ENCODE assay signal across 15 cellular contexts in genomic region chr2:113179446-113180045, GRCh38. TPM values are rescaled to one million over a fixed set of nuclear protein-coding genes. Genes with fewer than 3 reads are reported as not detected.
DNase-seq lines count a peak whose midpoint lies in the region; ATAC-seq and TF ChIP-seq lines count a peak whose summit lies in the region.
"Had no signal": no experiment of that assay in that cellular context is flagged by ENCODE, and none has a peak within 500 bp of the region (broad histone marks: within the 10 kb centered on the region; RNA-seq: fewer than 3 reads in every experiment).

No MANE protein-coding gene starts in this region.

- CTCF ChIA-PET in activated CD4-positive, alpha-beta T cell treated with anti-CD3 and anti-CD28 coated beads for 36 hours (lab: Charles Lee) = interaction anchor here (0.6 to 7.7 kb wide), 9 partner anchors 7 to 491 kb away, joined by 3 to 93 read pairs (median 7); no protein-coding TSS in a partner anchor

- peak overlapping the region; percentile 91 for H3K4me3 Mint-ChIP-seq in activated CD4-positive, alpha-beta T cell treated with anti-CD3 and anti-CD28 coated beads for 36 hours
- peak overlapping the region; percentile 96 for H3K4me3 Mint-ChIP-seq in activated naive CD8-positive, alpha-beta T cell
- peak overlapping the region; percentile 90 for H3K4me3 Mint-ChIP-seq in natural killer cell treated with Interleukin-12 subunit alpha and Interleukin-12 subunit beta and Interleukin-15 and Interleukin-18, amount 100 ng/mL, for 72 hours
- H3K4me3 Mint-ChIP-seq: neural crest cell, WTC11 had no signal

- no peaks in the 10 kb centered on the region for H3K9me3 ChIP-seq in DND-41 (ENCODE audit: insufficient read depth, low read length, severe bottlenecking)
- H3K9me3 ChIP-seq in uterus = no peaks in the 10 kb centered on the region

- no peak overlapping the region for H3K9ac ChIP-seq in DND-41 (ENCODE audit: low read depth, low read length)

- no peak overlapping the region; the same call in 1 of the 2 replicates for H3K27ac ChIP-seq in DND-41 (ENCODE audit: low read length)
- no peak overlapping the region for H3K27ac ChIP-seq in uterus

- H3K27me3 Mint-ChIP-seq in activated CD4-positive, alpha-beta T cell treated with anti-CD3 and anti-CD28 coated beads for 36 hours = no peaks in the 10 kb centered on the region
- no peaks in the 10 kb centered on the region for H3K27me3 Mint-ChIP-seq in activated naive CD8-positive, alpha-beta T cell
- no peaks in the 10 kb centered on the region for H3K27me3 Mint-ChIP-seq in natural killer cell treated with Interleukin-12 subunit alpha and Interleukin-12 subunit beta and Interleukin-15 and Interleukin-18, amount 100 ng/mL, for 72 hours

- peaks cover 67% of the 10 kb centered on the region for H3K4me1 ChIP-seq in DND-41 (ENCODE audit: insufficient read depth, low read length)
- H3K4me1 ChIP-seq in uterus = no peaks in the 10 kb centered on the region

- DNase-seq in activated CD4-positive, alpha-beta T cell treated with anti-CD3 and anti-CD28 coated beads for 36 hours = no peak
- DNase-seq in activated CD4-positive, alpha-beta T cell treated with anti-CD3 and anti-CD28 coated beads for 1 hour = no peak
- DNase-seq in DND-41 = no peak
- DNase-seq in natural killer cell treated with Interleukin-12 subunit alpha and Interleukin-12 subunit beta and Interleukin-15 and Interleukin-18, amount 100 ng/mL, for 72 hours (ENCODE audit: low spot score) = no peak
- DNase-seq in uterus = no peak
- DNase-seq in RPMI8226 = no peak
- DNase-seq: hippocampal formation, mesenchymal stem cell, NCI-H146, NCI-H226 had no signal

- H3K36me3 ChIP-seq in DND-41 (ENCODE audit: insufficient read depth, low read length) = peaks cover 91% of the 10 kb centered on the region
- H3K36me3 ChIP-seq in uterus = no peaks in the 10 kb centered on the region

- H3K4me1 Mint-ChIP-seq in activated CD4-positive, alpha-beta T cell treated with anti-CD3 and anti-CD28 coated beads for 36 hours = peaks cover 81% of the 10 kb centered on the region
- peaks cover 81% of the 10 kb centered on the region for H3K4me1 Mint-ChIP-seq in activated naive CD8-positive, alpha-beta T cell (ENCODE audit: low read depth)
- H3K4me1 Mint-ChIP-seq in natural killer cell treated with Interleukin-12 subunit alpha and Interleukin-12 subunit beta and Interleukin-15 and Interleukin-18, amount 100 ng/mL, for 72 hours (ENCODE audit: low read depth in 2 of 2) = peaks cover 70 to 75% of the 10 kb centered on the region in 2 donors

- no peaks in the 10 kb centered on the region for H3K9me3 Mint-ChIP-seq in activated CD4-positive, alpha-beta T cell treated with anti-CD3 and anti-CD28 coated beads for 36 hours (ENCODE audit: low read depth)
- no peaks in the 10 kb centered on the region for H3K9me3 Mint-ChIP-seq in activated naive CD8-positive, alpha-beta T cell (ENCODE audit: low read depth)
- H3K9me3 Mint-ChIP-seq in natural killer cell treated with Interleukin-12 subunit alpha and Interleukin-12 subunit beta and Interleukin-15 and Interleukin-18, amount 100 ng/mL, for 72 hours = no peaks in the 10 kb centered on the region
- H3K9me3 Mint-ChIP-seq: neural crest cell, WTC11 had no signal

- intact Hi-C loops in activated CD4-positive, alpha-beta T cell treated with anti-CD3 and anti-CD28 coated beads for 36 hours (cut with DNase I, micrococcal nuclease) = loop anchor here (1.0 to 10.0 kb wide), 2 partner anchors 41 to 635 kb away; partner anchors contain the start of gene POLR1B (in 1 of the 2)
- intact Hi-C loops in uterus (cut with DNase I; ENCODE audit: low total_unique reads) = no loop called here

- no peak for TF ChIP-seq CTCF in DND-41 (IDR thresholded peaks at IDR 0.05; ENCODE audit: borderline replicate concordance, extremely low read depth, low read length, poor library complexity, severe bottlenecking)
- no peak for TF ChIP-seq CTCF in uterus (IDR thresholded peaks at IDR 0.05)

- H3K27ac Mint-ChIP-seq in activated CD4-positive, alpha-beta T cell treated with anti-CD3 and anti-CD28 coated beads for 36 hours = peak overlapping the region; percentile 92
- peak overlapping the region; percentile 96 for H3K27ac Mint-ChIP-seq in activated naive CD8-positive, alpha-beta T cell
- peak overlapping the region; percentile 75 to 84 for H3K27ac Mint-ChIP-seq in natural killer cell treated with Interleukin-12 subunit alpha and Interleukin-12 subunit beta and Interleukin-15 and Interleukin-18, amount 100 ng/mL, for 72 hours
- H3K27ac Mint-ChIP-seq: WTC11 had no signal

- no peak overlapping the region for H2AFZ ChIP-seq in DND-41 (ENCODE audit: low read depth, low read length)

- H3K36me3 Mint-ChIP-seq in activated CD4-positive, alpha-beta T cell treated with anti-CD3 and anti-CD28 coated beads for 36 hours (ENCODE audit: low read depth) = peaks cover 85% of the 10 kb centered on the region
- H3K36me3 Mint-ChIP-seq in activated naive CD8-positive, alpha-beta T cell = peaks cover 13% of the 10 kb centered on the region
- peaks cover 14% of the 10 kb centered on the region for H3K36me3 Mint-ChIP-seq in natural killer cell treated with Interleukin-12 subunit alpha and Interleukin-12 subunit beta and Interleukin-15 and Interleukin-18, amount 100 ng/mL, for 72 hours
- H3K36me3 Mint-ChIP-seq: WTC11 had no signal

- POLR2A ChIA-PET in activated CD4-positive, alpha-beta T cell treated with anti-CD3 and anti-CD28 coated beads for 36 hours (lab: Charles Lee) = no interaction called here

- H3K27me3 ChIP-seq in DND-41 (ENCODE audit: insufficient read depth, low read length, poor library complexity) = no peaks in the 10 kb centered on the region
- no peaks in the 10 kb centered on the region for H3K27me3 ChIP-seq in uterus

- TF ChIP-seq POLR2A in uterus (IDR thresholded peaks at IDR 0.05) = no peak

- peaks cover 83% of the 10 kb centered on the region for H4K20me1 ChIP-seq in DND-41 (ENCODE audit: insufficient read depth, low read length)

- H3K79me2 ChIP-seq in DND-41 (ENCODE audit: insufficient read depth, low read length) = peaks cover 100% of the 10 kb centered on the region

- H3K4me3 ChIP-seq in DND-41 (ENCODE audit: low read depth in 1 of 2, low read length in 2 of 2) = no peak overlapping the region
- H3K4me3 ChIP-seq in uterus = no peak overlapping the region

- H3K4me2 ChIP-seq in DND-41 (ENCODE audit: insufficient read depth, low read length) = 0 out of 2 replicates have a peak overlapping the region, but pooled peaks have one; percentile 2

- no peak for ATAC-seq in activated CD4-positive, alpha-beta T cell treated with anti-CD3 and anti-CD28 coated beads for 36 hours
- ATAC-seq in DND-41 (ENCODE audit: insufficient read depth, low read depth) (no peak), HG03139 (IDR thresholded peaks at IDR 0.05; ENCODE audit: unreplicated experiment) (no peak)
- no peak for ATAC-seq in natural killer cell treated with Interleukin-12 subunit alpha and Interleukin-12 subunit beta and Interleukin-15 and Interleukin-18, amount 100 ng/mL, for 72 hours

RNA-seq across cellular contexts. Expression of gene PSD4, which starts 5.8 kb away (rescaled TPM):
- total RNA-seq in activated CD4-positive, alpha-beta T cell treated with anti-CD3 and anti-CD28 coated beads for 36 hours = 100 to 1,000 TPM; 232 to 274 TPM
- total RNA-seq in natural killer cell treated with Interleukin-12 subunit alpha and Interleukin-12 subunit beta and Interleukin-15 and Interleukin-18, amount 100 ng/mL, for 72 hours = 100 to 1,000 TPM; 299 to 305 TPM
- total RNA-seq in uterus = 10 to 100 TPM in 2 of 4 donors, 1 to 10 TPM in 2; 1.8 to 31.8 (median 7.6) TPM

RNA-seq across cellular contexts. Expression of gene IL1RN, which starts 52.1 kb away (rescaled TPM):
- total RNA-seq in activated CD4-positive, alpha-beta T cell treated with anti-CD3 and anti-CD28 coated beads for 36 hours = 1 to 10 TPM; 4.6 to 4.8 TPM
- total RNA-seq in natural killer cell treated with Interleukin-12 subunit alpha and Interleukin-12 subunit beta and Interleukin-15 and Interleukin-18, amount 100 ng/mL, for 72 hours = 1 to 10 TPM; 3.3 to 3.7 TPM
- under 1 TPM in 1 of 4 donors, not detected in 3; 0.77 TPM for total RNA-seq in uterus
- total RNA-seq: astrocyte, neural crest cell, WTC11 had no signal

Comparison
In these comparisons a context has a peak if more than half of its experiments do, and no peak if none do; other contexts are left out.
1. RNA of gene PSD4, which starts 5.8 kb away (total RNA-seq): 299 to 305 TPM in natural killer cell treated with Interleukin-12 subunit alpha and Interleukin-12 subunit beta and Interleukin-15 and Interleukin-18, amount 100 ng/mL, for 72 hours and 232 to 274 TPM in activated CD4-positive, alpha-beta T cell treated with anti-CD3 and anti-CD28 coated beads for 36 hours; 1.8 to 31.8 TPM in uterus; every median in the first group is over 4 times any median in the second.
2. Peak in every context shown above with its lines, with median percentiles within 50 percentile points of each other: H3K27ac Mint-ChIP-seq and H3K4me3 Mint-ChIP-seq.